6 cellular contexts compared by ENCODE assay signal in genomic region chr19:7916137-7916907, GRCh38. TPM values are rescaled to one million over a fixed set of nuclear protein-coding genes. Genes with fewer than 3 reads are reported as not detected.
DNase-seq lines count a peak whose midpoint lies in the region; ATAC-seq, FAIRE-seq and TF ChIP-seq lines count a peak whose summit lies in the region.

No MANE protein-coding gene starts in this region.

- no peak overlapping the region; the same call in 1 of the 2 replicates for H3K14ac ChIP-seq in H9 (ENCODE audit: insufficient read depth, low read length)

- peaks cover 12 to 17% (median 14%) of the 10 kb centered on the region in 3 experiments; a peak in 6 of 7 replicates for H3K36me3 Mint-ChIP-seq in H9 (ENCODE audit: insufficient read depth in 1 of 3, low read depth in 3 of 3)

- peaks cover 17% of the 10 kb centered on the region for H3K23me2 ChIP-seq in H9 (ENCODE audit: insufficient read length, low read depth, low read length, poor library complexity, severe bottlenecking)

- H2AFZ ChIP-seq in H9 (ENCODE audit: low read length): no peak overlapping the region

- no peak overlapping the region for H3K4ac ChIP-seq in H9 (ENCODE audit: low read depth, low read length)

- no peak overlapping the region for H4K8ac ChIP-seq in H9 (replicated peaks; ENCODE audit: insufficient read length, low read depth, low read length)

- no peak overlapping the region for H3K27ac Mint-ChIP-seq in H9

- no peaks in the 10 kb centered on the region for H3K9me3 ChIP-seq in H9 (ENCODE audit: control insufficient read depth, low read depth, low read length)

- no peak overlapping the region for H3K27ac ChIP-seq in H9 (ENCODE audit: insufficient read length, low read depth, low read length)

- peak; percentile 50 for TF ChIP-seq CTCF in H9 (conservative IDR thresholded peaks at IDR 0.05)
- TF ChIP-seq CTCF in foreskin fibroblast (IDR thresholded peaks at IDR 0.05; ENCODE audit: low read depth, low read length): no peak

- peaks cover 16% of the 10 kb centered on the region; the same call in 1 of the 2 replicates for H3K27me3 ChIP-seq in H9 (ENCODE audit: insufficient read depth, low read length)

- no peaks in the 10 kb centered on the region for H3K79me2 ChIP-seq in H9 (ENCODE audit: insufficient read depth, low read length)

- WGBS in H9 (ENCODE audit: extremely low coverage, insufficient read length, low lambda C conversion rate): no CpG with 5 or more reads among the region's 90 CpGs

- no peaks in the 10 kb centered on the region for H4K20me1 ChIP-seq in H9 (ENCODE audit: control insufficient read depth, insufficient read depth, insufficient read length)

- no peak overlapping the region for H2BK20ac ChIP-seq in H9 (ENCODE audit: low read depth, low read length, poor library complexity, severe bottlenecking)

- no peak overlapping the region for H3K18ac ChIP-seq in H9 (ENCODE audit: insufficient read length, low read depth, low read length)

- H3K23ac ChIP-seq in H9 (ENCODE audit: insufficient read length, low read depth, low read length): no peak overlapping the region

- H3K4me3 Mint-ChIP-seq in H9: peak overlapping the region; percentile 67 to 91

- no peaks in the 10 kb centered on the region; a peak in 1 of 5 replicates for H3K9me3 Mint-ChIP-seq in H9

- H3K4me1 Mint-ChIP-seq in H9: peaks cover 20 to 27% of the 10 kb centered on the region in 2 experiments

- no peak for FAIRE-seq in frontal cortex (lab: Jason Lieb, UNC)

- no peak overlapping the region for H2BK5ac ChIP-seq in H9 (ENCODE audit: insufficient read length, low read length)

- H2BK15ac ChIP-seq in H9 (ENCODE audit: low read depth, low read length): no peak overlapping the region

- peak overlapping the region; percentile 74 for H3K4me2 ChIP-seq in H9 (ENCODE audit: insufficient read depth, insufficient read length, low read length)

- no peak overlapping the region for H2BK12ac ChIP-seq in H9 (ENCODE audit: insufficient read length, low read depth, low read length)

- no peak overlapping the region for H4K5ac ChIP-seq in H9 (ENCODE audit: insufficient read length, low read depth, low read length)

- no peak overlapping the region for H2AK5ac ChIP-seq in H9 (ENCODE audit: insufficient read length, low read length)

- DNase-seq in H9: peak; percentile 59
- DNase-seq in UCSD-AML1 (lab: John Stamatoyannopoulos, UW; ENCODE audit: unreplicated experiment): peak; percentile 23
- DNase-seq in foreskin fibroblast: peak; percentile 46 to 74
- DNase-seq in stimulated activated naive CD8-positive, alpha-beta T cell treated with anti-CD3 and anti-CD28 coated beads, Interleukin-15, Interleukin-2, amounts not matched to agents 100 U/mL and 50 U/mL, for 24 hours: peak; percentile 73
- no peak for DNase-seq in frontal cortex (ENCODE audit: low spot score in 2 of 2)

- H3K27me3 Mint-ChIP-seq in H9 (ENCODE audit: low read depth): peaks cover 57% of the 10 kb centered on the region

- no peak overlapping the region for H4K91ac ChIP-seq in H9 (ENCODE audit: insufficient read length, low read depth, low read length)

- H3K4me1 ChIP-seq in H9 (ENCODE audit: insufficient read depth, low read length): no peaks in the 10 kb centered on the region

- H3K79me1 ChIP-seq in H9 (ENCODE audit: insufficient read depth, low read depth, low read length, poor library complexity, severe bottlenecking): no peaks in the 10 kb centered on the region

- H3K56ac ChIP-seq in H9 (ENCODE audit: insufficient read length, low read depth, low read length): no peak overlapping the region

- H2BK120ac ChIP-seq in H9 (ENCODE audit: low read depth, low read length, poor library complexity, severe bottlenecking): no peak overlapping the region

- H3T11ph ChIP-seq in H9 (ENCODE audit: low read length): no peak overlapping the region

- H3K4me3 ChIP-seq in foreskin fibroblast (ENCODE audit: low read depth in 1 of 2, low read length in 2 of 2): peak overlapping the region; percentile 35 to 49

- ATAC-seq in stimulated activated naive CD8-positive, alpha-beta T cell treated with anti-CD3 and anti-CD28 coated beads, Interleukin-15, Interleukin-2, amounts not matched to agents 100 U/mL and 50 U/mL, for 24 hours: peak; percentile 2
- ATAC-seq in GM21825 (IDR thresholded peaks at IDR 0.05; ENCODE audit: unreplicated experiment): no peak

- no peak overlapping the region for H3K9ac ChIP-seq in H9 (ENCODE audit: extremely low read depth, insufficient read length, low read length)

RNA-seq across cellular contexts. Expression of gene TGFBR3L, which starts 1.7 kb away (rescaled TPM):
- total RNA-seq in H9 (2021): 5.5 and 6.5 TPM in 2 replicates
- not detected for total RNA-seq in frontal cortex

RNA-seq across cellular contexts. Expression of gene SNAPC2, which starts 3.8 kb away (rescaled TPM):
- total RNA-seq in H9 (2021): 17.1 and 17.8 TPM in 2 replicates
- total RNA-seq in frontal cortex: 4.9 TPM

RNA-seq across cellular contexts. Expression of gene CTXN1, which starts 9.6 kb away (rescaled TPM):
- total RNA-seq in H9 (2021) (22.7 and 24.5 TPM in 2 replicates), frontal cortex (9.4 TPM)

RNA-seq across cellular contexts. Expression of gene MAP2K7, which starts 12.6 kb away (rescaled TPM):
- total RNA-seq in H9 (2021) (47.2 and 48.1 TPM in 2 replicates), frontal cortex (5.7 TPM)

RNA-seq across cellular contexts. Expression of gene TIMM44, which starts 27.1 kb away (rescaled TPM):
- total RNA-seq in H9 (2021): 114 and 122 TPM in 2 replicates
- total RNA-seq in frontal cortex: 26.9 TPM

Comparison
In these comparisons a context has a peak if more than half of its experiments do, and no peak if none do; other contexts are left out.
1. DNase-seq: peak in H9 (single experiment), UCSD-AML1 (single experiment), foreskin fibroblast (2 of 2) and stimulated activated naive CD8-positive, alpha-beta T cell treated with anti-CD3 and anti-CD28 coated beads, Interleukin-15, Interleukin-2, amounts not matched to agents 100 U/mL and 50 U/mL, for 24 hours (single experiment); none in frontal cortex (0 of 2).